Comparison of ENCODE assay signal across 8 cellular contexts in the genomic region with DNA sequence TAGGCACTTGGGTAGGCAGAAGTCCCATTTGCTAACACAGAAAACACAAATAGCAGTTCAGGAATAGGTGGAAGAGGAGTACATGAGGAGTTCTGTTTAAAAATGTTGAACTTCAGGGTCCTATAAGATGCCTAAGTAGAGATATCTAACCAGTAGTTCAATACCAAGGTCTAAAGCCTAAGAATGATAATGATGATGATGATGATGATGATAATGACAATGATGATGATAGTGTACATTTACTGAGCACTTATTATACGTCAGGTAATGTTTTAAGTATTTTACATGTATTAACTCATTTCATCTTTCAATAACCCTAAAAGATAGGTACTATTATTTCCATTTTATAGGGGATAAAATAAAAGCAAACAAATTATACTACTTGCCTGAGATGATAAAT.
"Had no signal": no experiment of that assay in that cellular context is flagged by ENCODE, and none has a peak within 500 bp of the region (broad histone marks: within the 10 kb centered on the region; RNA-seq: fewer than 3 reads in every experiment).

No MANE protein-coding gene starts in this region.

- H3K4me1 ChIP-seq: HAP-1 had no signal

- H3K9ac ChIP-seq: GM23248 had no signal

- H3K4me3 ChIP-seq: GM23248, HAP-1, K562 had no signal

- H3K9me3 ChIP-seq: HAP-1 had no signal

- H3K27ac ChIP-seq: GM23248, HL-60 had no signal

- FAIRE-seq: K562 had no signal

- ATAC-seq: HCT116, K562 had no signal

- DNase-seq: GM23248, GOT3, H7, KG1 had no signal

- H2AFZ ChIP-seq: GM23248 had no signal
